In the genomic region with DNA sequence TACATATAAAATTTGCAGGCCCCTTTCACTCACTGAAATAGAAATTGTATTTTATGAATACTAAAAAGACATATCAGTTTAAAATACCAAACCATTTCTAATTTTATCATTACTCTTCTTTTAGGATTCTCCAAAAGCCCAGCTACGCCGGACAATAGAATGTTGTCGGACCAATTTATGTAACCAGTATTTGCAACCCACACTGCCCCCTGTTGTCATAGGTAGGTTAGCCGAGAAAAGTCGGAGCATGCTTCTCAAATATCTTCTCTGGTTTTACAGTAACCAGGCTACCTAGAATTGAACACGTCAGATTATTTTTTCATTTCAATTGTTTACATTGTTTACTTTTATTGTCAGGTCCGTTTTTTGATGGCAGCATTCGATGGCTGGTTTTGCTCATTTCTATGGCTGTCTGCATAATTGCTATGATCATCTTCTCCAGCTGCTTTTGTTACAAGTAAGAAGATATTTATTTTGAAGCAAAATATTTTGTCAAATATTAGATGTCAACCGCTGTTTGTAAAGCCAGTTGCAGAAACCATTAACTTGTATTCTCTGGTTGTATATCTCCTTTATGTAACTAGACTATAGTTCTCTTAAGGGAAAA, we compare ENCODE assay signal across 8 cellular contexts. TPM values are rescaled to one million over a fixed set of nuclear protein-coding genes. Genes with fewer than 3 reads are reported as not detected.
DNase-seq lines count a peak whose midpoint lies in the region; ATAC-seq and TF ChIP-seq lines count a peak whose summit lies in the region.

No MANE protein-coding gene starts in this region.

- H3K4me3 Mint-ChIP-seq in activated naive CD4-positive, alpha-beta T cell treated with anti-CD3 and anti-CD28 coated beads for 36 hours: no peak overlapping the region
- H3K4me3 Mint-ChIP-seq in stimulated activated memory B cell treated with anti-CD40 and anti-IgM and Interleukin-4, amounts not matched to agents 10 μg/mL and 1 μg/mL and 100 μg/mL, for 72 hours: no peak overlapping the region

- no peak overlapping the region for H3K27ac ChIP-seq in ovary

- no peaks in the 10 kb centered on the region for H3K9me3 Mint-ChIP-seq in activated naive CD4-positive, alpha-beta T cell treated with anti-CD3 and anti-CD28 coated beads for 36 hours
- H3K9me3 Mint-ChIP-seq in stimulated activated memory B cell treated with anti-CD40 and anti-IgM and Interleukin-4, amounts not matched to agents 10 μg/mL and 1 μg/mL and 100 μg/mL, for 72 hours: no peaks in the 10 kb centered on the region

- H3K27me3 ChIP-seq in H7 (ENCODE audit: control insufficient read depth, insufficient read depth, low read length): no peaks in the 10 kb centered on the region
- H3K27me3 ChIP-seq in ovary: no peaks in the 10 kb centered on the region

- DNase-seq in CMK (ENCODE audit: low read depth) (peak; percentile 5), H7 (peak; percentile 53), NCI-H82 (lab: John Stamatoyannopoulos, UW) (peak; percentile 70), glomerular visceral epithelial cell (ENCODE audit: extremely low spot score) (peak; percentile 67), ovary (peak; percentile 45 to 79 (median 57))
- peak; percentile 63 for DNase-seq in activated naive CD4-positive, alpha-beta T cell treated with anti-CD3 and anti-CD28 coated beads for 36 hours

- ATAC-seq in stimulated activated memory B cell treated with anti-CD40 and anti-IgM and Interleukin-4, amounts not matched to agents 10 μg/mL and 1 μg/mL and 100 μg/mL, for 72 hours: no peak
- no peak for ATAC-seq in GM21619 (IDR thresholded peaks at IDR 0.05; ENCODE audit: unreplicated experiment)

- no peaks in the 10 kb centered on the region for H3K36me3 Mint-ChIP-seq in activated naive CD4-positive, alpha-beta T cell treated with anti-CD3 and anti-CD28 coated beads for 36 hours (ENCODE audit: low read depth)
- H3K36me3 Mint-ChIP-seq in stimulated activated memory B cell treated with anti-CD40 and anti-IgM and Interleukin-4, amounts not matched to agents 10 μg/mL and 1 μg/mL and 100 μg/mL, for 72 hours: peaks cover 33% of the 10 kb centered on the region

- H3K4me3 ChIP-seq in H7 (ENCODE audit: insufficient read depth, low read depth, low read length) (no peak overlapping the region), ovary (no peak overlapping the region)

- intact Hi-C loops in activated naive CD4-positive, alpha-beta T cell treated with anti-CD3 and anti-CD28 coated beads for 36 hours (cut with micrococcal nuclease): loop anchor here (1.0 to 5.0 kb wide), 4 partner anchors 188 to 502 kb away; no protein-coding TSS in a partner anchor
- intact Hi-C loops in ovary (cut with DNase I): loop anchor here in 3 of 4 donors (5.0 kb wide), 2 partner anchors 187 to 207 kb away; no protein-coding TSS in a partner anchor

- H3K27ac Mint-ChIP-seq in activated naive CD4-positive, alpha-beta T cell treated with anti-CD3 and anti-CD28 coated beads for 36 hours: no peak overlapping the region
- H3K27ac Mint-ChIP-seq in stimulated activated memory B cell treated with anti-CD40 and anti-IgM and Interleukin-4, amounts not matched to agents 10 μg/mL and 1 μg/mL and 100 μg/mL, for 72 hours: no peak overlapping the region

- H3K4me1 Mint-ChIP-seq in activated naive CD4-positive, alpha-beta T cell treated with anti-CD3 and anti-CD28 coated beads for 36 hours (ENCODE audit: low read depth): no peaks in the 10 kb centered on the region
- H3K4me1 Mint-ChIP-seq in stimulated activated memory B cell treated with anti-CD40 and anti-IgM and Interleukin-4, amounts not matched to agents 10 μg/mL and 1 μg/mL and 100 μg/mL, for 72 hours: peaks cover 5% of the 10 kb centered on the region

- CTCF ChIA-PET in activated naive CD4-positive, alpha-beta T cell treated with anti-CD3 and anti-CD28 coated beads for 36 hours (lab: Charles Lee): interaction anchor here (0.7 to 3.8 kb wide), 7 partner anchors 11 to 263 kb away, joined by 3 to 31 read pairs (median 3); no protein-coding TSS in a partner anchor

- TF ChIP-seq CTCF in ovary (IDR thresholded peaks at IDR 0.05): peak; percentile 35 to 82 (median 81)

- TF ChIP-seq EP300 in ovary (IDR thresholded peaks at IDR 0.05): no peak

- peaks cover 6% of the 10 kb centered on the region for H3K4me1 ChIP-seq in ovary (ENCODE audit: insufficient read depth)

- no peaks in the 10 kb centered on the region for H3K27me3 Mint-ChIP-seq in activated naive CD4-positive, alpha-beta T cell treated with anti-CD3 and anti-CD28 coated beads for 36 hours (ENCODE audit: low read depth)
- no peaks in the 10 kb centered on the region for H3K27me3 Mint-ChIP-seq in stimulated activated memory B cell treated with anti-CD40 and anti-IgM and Interleukin-4, amounts not matched to agents 10 μg/mL and 1 μg/mL and 100 μg/mL, for 72 hours

- WGBS in ovary, 3 donors: 3 to 10% (median 4%) methylated on average over 9 of the region's 9 CpGs

- no peaks in the 10 kb centered on the region for H3K9me3 ChIP-seq in ovary

- TF ChIP-seq POLR2A in ovary (IDR thresholded peaks at IDR 0.05): no peak

- H3K36me3 ChIP-seq in H7 (replicated peaks; ENCODE audit: control insufficient read depth, insufficient read depth, low read length): peaks cover 21% of the 10 kb centered on the region
- no peaks in the 10 kb centered on the region for H3K36me3 ChIP-seq in ovary

RNA-seq across cellular contexts. Expression of a gene that starts 57.6 kb away (rescaled TPM):
- total RNA-seq in H7 (2014; rRNA removed; shearing (Covaris generic)): 1.7 and 2.7 TPM in 2 replicates
- total RNA-seq in activated naive CD4-positive, alpha-beta T cell treated with anti-CD3 and anti-CD28 coated beads for 36 hours: not detected
- 10 to 100 TPM; 11.3 to 44.6 (median 18.5) TPM for total RNA-seq in ovary
- 10 to 100 TPM; 21.2 to 29.9 TPM for polyA plus RNA-seq in ovary

RNA-seq across cellular contexts. Expression of a gene that starts 58.6 kb away (rescaled TPM):
- total RNA-seq in H7 (2014; rRNA removed; shearing (Covaris generic)): 23.4 and 26.7 TPM in 2 replicates
- 1 to 10 TPM in 1 of 2 experiments, under 1 TPM in 1; 0.72 to 1.2 TPM for total RNA-seq in activated naive CD4-positive, alpha-beta T cell treated with anti-CD3 and anti-CD28 coated beads for 36 hours
- 10 to 100 TPM; 15.4 to 76.1 (median 43.6) TPM for total RNA-seq in ovary
- polyA plus RNA-seq in ovary: 10 to 100 TPM; 13.7 to 41.9 TPM

Comparison
In these comparisons a context has a peak if more than half of its experiments do, and no peak if none do; other contexts are left out.
1. DNase-seq: peak in every context shown above with its lines; median percentile 70 in NCI-H82; 67 in glomerular visceral epithelial cell; 63 in activated naive CD4-positive, alpha-beta T cell treated with anti-CD3 and anti-CD28 coated beads for 36 hours; 57 in ovary; 53 in H7; 5 in CMK.
2. RNA of a gene that starts 58.6 kb away (total RNA-seq): 15.4 to 76.1 TPM in ovary and 23.4 to 26.7 TPM in H7; 0.72 to 1.2 TPM in activated naive CD4-positive, alpha-beta T cell treated with anti-CD3 and anti-CD28 coated beads for 36 hours; every median in the first group is over 4 times any median in the second.